ENCODE assay signal across 8 cellular contexts in genomic region chr6:38493929-38494547, GRCh38.
DNase-seq lines count a peak whose midpoint lies in the region; ATAC-seq and TF ChIP-seq lines count a peak whose summit lies in the region.

No MANE protein-coding gene starts in this region.

- no peaks in the 10 kb centered on the region for H3K27me3 ChIP-seq in WERI-Rb-1 (ENCODE audit: insufficient read depth, low read depth, severe bottlenecking)

- ATAC-seq in HG03439 (IDR thresholded peaks at IDR 0.05; ENCODE audit: unreplicated experiment) (no peak), GM19328 (IDR thresholded peaks at IDR 0.05; ENCODE audit: unreplicated experiment) (no peak)

- no peaks in the 10 kb centered on the region for H3K9me3 ChIP-seq in WERI-Rb-1 (ENCODE audit: severe bottlenecking)

- TF ChIP-seq CTCF in GM12864 (IDR thresholded peaks at IDR 0.05; ENCODE audit: low read depth, low read length, missing control alignments) (peak; percentile 69), WERI-Rb-1 (IDR thresholded peaks at IDR 0.05; ENCODE audit: low read depth, low read length) (peak; percentile 80)

- H3K4me3 ChIP-seq in GM12864 (ENCODE audit: low read depth, low read length) (no peak overlapping the region), WERI-Rb-1 (ENCODE audit: low read depth, low read length) (no peak overlapping the region)

- H3K27ac ChIP-seq in WERI-Rb-1 = no peak overlapping the region

- peak; percentile 60 for DNase-seq in GM12864 (ENCODE audit: low read depth)
- DNase-seq in NCI-H2081 (lab: John Stamatoyannopoulos, UW) = peak; percentile 67 to 71
- peak; percentile 86 for DNase-seq in WERI-Rb-1
- peak; percentile 47 for DNase-seq in central memory CD4-positive, alpha-beta T cell
- DNase-seq in kidney tubule cell (ENCODE audit: low spot score) = peak; percentile 75
- peak; percentile 86 to 89 for DNase-seq in stimulated activated CD4-positive, alpha-beta T cell treated with anti-CD3 and anti-CD28 coated beads, Interleukin-2, amount 100 ng/mL, for 48 hours

- no peaks in the 10 kb centered on the region for H3K36me3 ChIP-seq in WERI-Rb-1
